Comparison of ENCODE assay signal across 34 cellular contexts in the genomic region with DNA sequence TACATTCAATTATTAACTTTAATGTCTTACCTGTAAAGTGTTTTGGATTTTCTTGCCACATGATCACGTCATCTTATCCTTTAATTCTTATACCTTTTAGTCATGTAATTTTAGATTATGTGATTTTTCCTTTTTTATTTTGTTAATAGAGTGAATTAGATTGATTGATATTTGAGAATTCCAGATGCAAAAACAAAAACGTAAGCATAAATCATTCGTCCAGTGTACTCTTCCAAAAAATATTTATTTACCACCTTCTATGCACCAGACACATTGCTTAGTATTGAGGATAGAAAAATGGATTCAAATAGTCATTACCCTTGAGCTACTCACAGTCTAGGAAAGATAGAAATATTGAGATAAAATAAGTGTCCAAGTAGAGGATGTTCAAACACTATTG.
"Had no signal": no experiment of that assay in that cellular context is flagged by ENCODE, and none has a peak within 500 bp of the region (broad histone marks: within the 10 kb centered on the region; RNA-seq: fewer than 3 reads in every experiment).

No MANE protein-coding gene starts in this region.

- H3K36me3 ChIP-seq: MG63 had no signal

- DNase-seq: Karpas-422, Kasumi-1, MG63, MM.1S, MV-4-11, NCI-H1048, NCI-H1092, NCI-H1092 treated with DMSO at 0.1 percent for 48 hours, NCI-H1105, NCI-H1105 treated with DMSO at 0.1 percent for 48 hours, NCI-H1417, NCI-H1417 treated with DMSO at 0.1 percent for 48 hours, NCI-H1436, NCI-H1436 treated with DMSO at 0.1 percent for 48 hours, NCI-H146, NCI-H1694, NCI-H1694 treated with DMSO at 0.1 percent for 48 hours, NCI-H187, NCI-H187 treated with DMSO at 0.1 percent for 48 hours, NCI-H1930, NCI-H2029, NCI-H2029 treated with DMSO at 0.1 percent for 48 hours, NCI-H2081, NCI-H2081 treated with DMSO at 0.1 percent for 48 hours, NCI-H2107, NCI-H2171, NCI-H2171 treated with DMSO at 0.1 percent for 48 hours, NCI-H2227 treated with DMSO at 0.1 percent for 48 hours, NCI-H226, NCI-H345, NCI-H446, NCI-H446 treated with DMSO at 0.1 percent for 48 hours, NCI-H510A, NCI-H510A treated with DMSO at 0.1 percent for 48 hours had no signal

- H3K9me3 ChIP-seq: MG63 had no signal

- H3K4me3 ChIP-seq: MG63 had no signal
